ENCODE assay signal across 20 cellular contexts in the genomic region with DNA sequence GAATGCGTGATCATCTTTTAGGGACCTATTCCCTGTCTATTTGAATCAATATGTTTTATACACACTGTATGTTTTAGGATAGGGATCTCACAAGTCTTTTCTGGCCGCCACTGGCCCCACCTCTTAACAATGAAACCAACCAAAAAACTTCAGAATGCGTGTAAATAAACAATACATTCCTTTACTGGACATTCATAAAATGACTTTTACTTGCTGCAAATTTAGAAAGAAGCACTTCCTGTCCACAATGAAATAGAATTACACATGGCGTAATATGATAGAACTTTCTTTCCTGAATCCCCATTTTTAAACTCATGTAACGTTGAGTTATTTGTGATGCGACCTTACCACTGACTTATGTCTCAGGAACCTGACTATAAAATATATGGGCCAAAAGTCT.
DNase-seq lines count a peak whose midpoint lies in the region; TF ChIP-seq lines count a peak whose summit lies in the region.
"Had no signal": no experiment of that assay in that cellular context is flagged by ENCODE, and none has a peak within 500 bp of the region (broad histone marks: within the 10 kb centered on the region; RNA-seq: fewer than 3 reads in every experiment).

No MANE protein-coding gene starts in this region.

- H3K14ac ChIP-seq in mesenchymal stem cell (ENCODE audit: low read length in 2 of 2): no peak overlapping the region

- no peak overlapping the region for H3K18ac ChIP-seq in mesenchymal stem cell (ENCODE audit: low read depth in 1 of 2, low read length in 2 of 2)

- H3K27me3 ChIP-seq in Karpas-422 (ENCODE audit: low read length) (no peaks in the 10 kb centered on the region), mesenchymal stem cell (ENCODE audit: control insufficient read depth in 1 of 2, insufficient read depth in 1 of 2, low read length in 2 of 2) (no peaks in the 10 kb centered on the region)
- H3K27me3 ChIP-seq: SJCRH30 had no signal

- no peak overlapping the region for H2BK15ac ChIP-seq in mesenchymal stem cell (ENCODE audit: low read depth, poor library complexity, severe bottlenecking)

- no peak for TF ChIP-seq CTCF in choroid plexus epithelial cell (conservative IDR thresholded peaks at IDR 0.05; ENCODE audit: low read depth, low read length)

- no peak overlapping the region for H2BK120ac ChIP-seq in mesenchymal stem cell (ENCODE audit: low read depth, low read length)

- 73% methylated on average over 5 of the region's 6 CpGs for WGBS in mesenchymal stem cell

- no peaks in the 10 kb centered on the region for H4K20me1 ChIP-seq in Karpas-422 (ENCODE audit: insufficient read depth, low read depth, low read length)

- H3K36me3 ChIP-seq in Karpas-422 (ENCODE audit: insufficient read depth, low read length): no peaks in the 10 kb centered on the region
- H3K36me3 ChIP-seq in mesenchymal stem cell (ENCODE audit: control insufficient read depth in 1 of 2, insufficient read depth in 2 of 2, low read depth in 1 of 2, low read length in 2 of 2): no peaks in the 10 kb centered on the region
- H3K36me3 ChIP-seq: SJCRH30 had no signal

- H3K9me3 ChIP-seq in Karpas-422 (ENCODE audit: low read length) (no peaks in the 10 kb centered on the region), mesenchymal stem cell (ENCODE audit: control insufficient read depth, low read length) (no peaks in the 10 kb centered on the region)
- H3K9me3 ChIP-seq: SJCRH30 had no signal

- no peaks in the 10 kb centered on the region for H3K9me2 ChIP-seq in Karpas-422 (replicated peaks; ENCODE audit: insufficient read depth, low read length)

- H3K4me1 ChIP-seq in Karpas-422 (ENCODE audit: low read length) (peaks cover 7% of the 10 kb centered on the region; the same call in 1 of the 2 replicates), mesenchymal stem cell (ENCODE audit: control insufficient read depth, insufficient read depth, low read depth, low read length) (no peaks in the 10 kb centered on the region)
- H3K4me1 ChIP-seq: SJCRH30 had no signal

- H2AK5ac ChIP-seq in mesenchymal stem cell (ENCODE audit: low read length, severe bottlenecking): no peak overlapping the region

- no peaks in the 10 kb centered on the region for H3K79me1 ChIP-seq in mesenchymal stem cell (replicated peaks; ENCODE audit: low read length, poor library complexity, severe bottlenecking)

- no peak overlapping the region for H2BK5ac ChIP-seq in mesenchymal stem cell (ENCODE audit: low read depth, low read length, poor library complexity, severe bottlenecking)

- no peak overlapping the region for H3K4me3 ChIP-seq in Karpas-422 (ENCODE audit: low read length)
- no peak overlapping the region for H3K4me3 ChIP-seq in choroid plexus epithelial cell (ENCODE audit: low read depth, low read length)
- H3K4me3 ChIP-seq in mesenchymal stem cell (ENCODE audit: insufficient read depth in 1 of 2, low read depth in 1 of 2, low read length in 2 of 2): no peak overlapping the region
- H3K4me3 ChIP-seq: PC-9, SJCRH30 had no signal

- H3K23ac ChIP-seq in mesenchymal stem cell (ENCODE audit: low read length in 2 of 2): no peak overlapping the region

- no peak overlapping the region for H4K8ac ChIP-seq in mesenchymal stem cell (ENCODE audit: low read length)

- H2BK12ac ChIP-seq in mesenchymal stem cell (ENCODE audit: low read length in 2 of 2): no peak overlapping the region

- H3K27ac ChIP-seq in Karpas-422 (ENCODE audit: low read length) (no peak overlapping the region), mesenchymal stem cell (ENCODE audit: low read length, poor library complexity, severe bottlenecking) (no peak overlapping the region)
- H3K27ac ChIP-seq: HL-60, PC-9, SJCRH30 had no signal

- H3K4ac ChIP-seq in mesenchymal stem cell (ENCODE audit: low read depth in 1 of 2, low read length in 2 of 2): no peak overlapping the region

- H4K91ac ChIP-seq in mesenchymal stem cell (ENCODE audit: low read length): no peak overlapping the region

- H3K9ac ChIP-seq in Karpas-422 (ENCODE audit: low read length) (no peak overlapping the region), mesenchymal stem cell (ENCODE audit: low read length) (no peak overlapping the region)

- H3K79me2 ChIP-seq in Karpas-422 (ENCODE audit: low read length): no peaks in the 10 kb centered on the region

- H2AFZ ChIP-seq in Karpas-422 (ENCODE audit: low read length): peak overlapping the region; percentile 62; the same call in 1 of the 2 replicates
- H2AFZ ChIP-seq in mesenchymal stem cell (ENCODE audit: low read depth, low read length): no peak overlapping the region
- H2AFZ ChIP-seq: PC-9 had no signal

- H3K4me2 ChIP-seq in Karpas-422 (ENCODE audit: low read depth, low read length, poor library complexity, severe bottlenecking) (no peak overlapping the region), mesenchymal stem cell (ENCODE audit: low read length, poor library complexity, severe bottlenecking) (no peak overlapping the region)
- H3K4me2 ChIP-seq: PC-9 had no signal

- DNase-seq in EH (ENCODE audit: low read depth): peak; percentile 63
- DNase-seq in Karpas-422: no peak
- DNase-seq in choroid plexus epithelial cell (ENCODE audit: low read depth): peak; percentile 18
- DNase-seq in iris pigment epithelial cell (ENCODE audit: low read depth): peak; percentile 11
- DNase-seq in AG20443 (ENCODE audit: low spot score): no peak
- no peak for DNase-seq in mesenchymal stem cell
- DNase-seq in effector CD4-positive, alpha-beta T cell: no peak
- DNase-seq: AML-193; C1 segment of cervical spinal cord; CD4-positive, alpha-beta memory T cell; COR-L47; NCI-H1092 treated with DMSO at 0.1 percent for 48 hours; NCI-H1436; NCI-H187; NCI-H524; NCI-H748 treated with DMSO at 0.1 percent for 48 hours; NK-92 treated with Interleukin-12 subunit alpha and Interleukin-12 subunit beta, amount 100 ng/mL, for 24 hours; PC-9; SJCRH30 had no signal

Comparison
In these comparisons a context has a peak if more than half of its experiments do, and no peak if none do; other contexts are left out.
1. DNase-seq: peak in EH (single experiment), choroid plexus epithelial cell (single experiment) and iris pigment epithelial cell (single experiment); none in Karpas-422 (single experiment), AG20443 (single experiment), mesenchymal stem cell (single experiment) and effector CD4-positive, alpha-beta T cell (single experiment).